Comparison of ENCODE assay signal across 1 cellular context in the genomic region with DNA sequence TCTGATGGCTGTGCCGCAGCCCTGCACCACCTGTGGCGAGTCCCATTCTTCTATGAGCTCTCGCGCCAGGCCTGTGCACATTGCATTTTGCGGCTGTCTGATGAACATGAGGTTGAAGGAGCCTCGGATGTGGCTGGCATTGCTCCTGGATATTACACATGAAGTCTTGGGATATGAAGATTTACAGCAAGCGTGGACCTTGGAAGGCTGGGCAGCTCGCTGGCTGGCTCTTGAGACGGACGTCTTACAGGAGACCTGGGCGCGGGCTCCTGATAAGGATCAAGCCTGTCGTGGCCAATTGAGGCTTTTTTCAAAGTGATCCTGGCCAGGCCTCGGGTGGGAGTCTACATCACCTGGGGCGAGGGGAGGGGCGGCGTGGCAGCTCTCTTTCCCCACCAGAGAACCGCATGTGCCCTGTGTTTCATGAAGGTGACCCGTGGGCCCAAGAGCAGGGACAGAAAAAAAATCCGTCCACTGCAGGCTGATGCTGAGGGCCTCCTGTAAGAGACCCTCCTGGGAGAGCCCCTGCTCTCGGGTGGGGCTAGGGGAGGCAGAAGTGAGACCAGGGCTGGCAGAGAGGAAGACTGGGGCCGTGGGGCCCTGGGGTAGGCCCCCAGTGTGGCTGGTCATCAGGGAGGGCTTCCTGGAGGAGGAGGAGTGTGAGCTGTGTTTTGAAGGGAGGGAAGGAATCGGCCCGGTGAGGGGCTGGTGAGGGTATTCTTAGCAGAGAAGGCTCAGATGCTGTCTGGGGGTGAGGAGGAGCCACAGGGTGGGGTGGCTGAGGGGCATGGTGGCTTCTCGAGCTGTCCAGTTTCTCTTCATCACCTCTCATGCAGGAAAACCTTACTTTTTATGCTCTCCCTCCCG.
A peak's percentile ranks its signal among the peaks of the same experiment; 100 is the strongest.
TF ChIP-seq lines count a peak whose summit lies in the region.

No MANE protein-coding gene starts in this region.

TF ChIP-seq in SK-N-SH, 30 proteins besides CTCF, POLR2A, EP300 and RAD21:
- TF ChIP-seq FOSL2 (IDR thresholded peaks at IDR 0.05; ENCODE audit: borderline replicate concordance, low read depth) (no peak), GATA2 (CRISPR knock-in tag; IDR thresholded peaks at IDR 0.05) (peak; percentile 88)
